17 cellular contexts compared by ENCODE assay signal in genomic region chr1:117826119-117826518, GRCh38.
DNase-seq lines count a peak whose midpoint lies in the region; ATAC-seq, FAIRE-seq and TF ChIP-seq lines count a peak whose summit lies in the region.
"Had no signal": no experiment of that assay in that cellular context is flagged by ENCODE, and none has a peak within 500 bp of the region (broad histone marks: within the 10 kb centered on the region; RNA-seq: fewer than 3 reads in every experiment).

No MANE protein-coding gene starts in this region.

- no peak overlapping the region for H3K27ac Mint-ChIP-seq in glutamatergic neuron (ENCODE audit: unreplicated experiment)
- H3K27ac Mint-ChIP-seq: activated CD4-positive, alpha-beta T cell treated with anti-CD3 and anti-CD28 coated beads, Interleukin-2, amount 10 ng/mL, durations not matched to agents 24 days and 14 days had no signal

- TF ChIP-seq CTCF in A549 (IDR thresholded peaks at IDR 0.05) (no peak), fibroblast of pulmonary artery (IDR thresholded peaks at IDR 0.05; ENCODE audit: low read length, missing control alignments) (no peak), gastrocnemius medialis (IDR thresholded peaks at IDR 0.05 in 4 of 5, conservative IDR thresholded peaks at IDR 0.05 in 1 of 5) (no peak), Peyer's patch (IDR thresholded peaks at IDR 0.05) (no peak), glutamatergic neuron (IDR thresholded peaks at IDR 0.05; ENCODE audit: partially characterized antibody, unreplicated experiment) (no peak)

- H3K4me1 ChIP-seq in A549, result peaks cover 40% of the 10 kb centered on the region
- H3K4me1 ChIP-seq in SJSA1 (replicated peaks), result peaks cover 77% of the 10 kb centered on the region
- peaks cover 22 to 29% of the 10 kb centered on the region in 2 donors for H3K4me1 ChIP-seq in gastrocnemius medialis
- H3K4me1 ChIP-seq in Peyer's patch, result peaks cover 0 to 4% (median 0%) of the 10 kb centered on the region in 4 donors

- TF ChIP-seq RAD21 in A549 (conservative IDR thresholded peaks at IDR 0.05 in 1 of 2, IDR thresholded peaks at IDR 0.05 in 1 of 2), result no peak

- no peak for FAIRE-seq in A549 (lab: Jason Lieb, UNC)
- FAIRE-seq: A204.1, GM12891 had no signal

- no peak for DNase-seq in A549 (ENCODE audit: low read depth in 1 of 2, low spot score in 1 of 2)
- no peak for DNase-seq in SJSA1 (ENCODE audit: low read depth in 1 of 2, low spot score in 2 of 2)
- DNase-seq in fibroblast of pulmonary artery (ENCODE audit: low read depth), result peak; percentile 31
- DNase-seq in gastrocnemius medialis, result no peak
- no peak for DNase-seq in Peyer's patch
- no peak for DNase-seq in glutamatergic neuron
- DNase-seq: activated CD4-positive, alpha-beta T cell treated with anti-CD3 and anti-CD28 coated beads, Interleukin-2, amount 10 ng/mL, durations not matched to agents 24 days and 14 days; activated CD8-positive, alpha-beta memory T cell treated with anti-CD3 and anti-CD28 coated beads, Interleukin-2, amount 50 U/mL, for 48 hours; activated gamma-delta T cell treated with Interleukin-2 at 50 U/mL for 16 hours; C1 segment of cervical spinal cord; NCI-H146; occipital lobe; stimulated activated CD4-positive, alpha-beta T cell treated with anti-CD3 and anti-CD28 coated beads, Interleukin-4, amount 100 ng/mL, for 1 hour had no signal

- intact Hi-C loops in gastrocnemius medialis (cut with DNase I; ENCODE audit: low total_unique reads), result no loop called here

- peaks cover 6% of the 10 kb centered on the region for H3K36me3 Mint-ChIP-seq in glutamatergic neuron (ENCODE audit: unreplicated experiment)

- TF ChIP-seq POLR2A in A549 (IDR thresholded peaks at IDR 0.05; ENCODE audit: low read length) (no peak), gastrocnemius medialis (IDR thresholded peaks at IDR 0.05) (no peak), Peyer's patch (IDR thresholded peaks at IDR 0.05) (no peak)

- no peaks in the 10 kb centered on the region for H3K27me3 Mint-ChIP-seq in glutamatergic neuron (ENCODE audit: unreplicated experiment)

- H3K4me1 Mint-ChIP-seq in glutamatergic neuron (ENCODE audit: low read depth, unreplicated experiment), result no peaks in the 10 kb centered on the region
- H3K4me1 Mint-ChIP-seq: activated CD4-positive, alpha-beta T cell treated with anti-CD3 and anti-CD28 coated beads, Interleukin-2, amount 10 ng/mL, durations not matched to agents 24 days and 14 days had no signal

- H3K4me3 ChIP-seq in A549 (no peak overlapping the region), SJSA1 (no peak overlapping the region), fibroblast of pulmonary artery (replicated peaks; ENCODE audit: low read depth, low read length) (no peak overlapping the region), gastrocnemius medialis (no peak overlapping the region), Peyer's patch (no peak overlapping the region)

- POLR2A ChIA-PET in A549 (lab: Yijun Ruan, JAX), result no interaction called here

- no peaks in the 10 kb centered on the region for H3K36me3 ChIP-seq in SJSA1
- H3K36me3 ChIP-seq in gastrocnemius medialis, result no peaks in the 10 kb centered on the region
- H3K36me3 ChIP-seq in Peyer's patch, result no peaks in the 10 kb centered on the region

- ATAC-seq in A549 (peak; percentile 11 to 28; a peak in 2 of 6 replicates), gastrocnemius medialis (no peak), HG02678 (IDR thresholded peaks at IDR 0.05; ENCODE audit: unreplicated experiment) (no peak), HG02884 (IDR thresholded peaks at IDR 0.05; ENCODE audit: unreplicated experiment) (no peak)

- CTCF ChIA-PET in A549 (lab: Yijun Ruan, JAX), result interaction anchor here (1.6 kb wide), 1 partner anchor 313 kb away, joined by 3 read pairs; no protein-coding TSS in a partner anchor

- H3K27ac ChIP-seq in A549 (peak overlapping the region; percentile 53 to 70; a peak in 5 of 6 replicates), SJSA1 (peak overlapping the region; percentile 87), gastrocnemius medialis (peak overlapping the region in 3 of 4 donors; percentile 24 to 45 (median 36)), Peyer's patch (peak overlapping the region in 1 of 4 donors; percentile 4)

- no peaks in the 10 kb centered on the region for H3K27me3 ChIP-seq in SJSA1 (replicated peaks)
- H3K27me3 ChIP-seq in gastrocnemius medialis, result no peaks in the 10 kb centered on the region
- no peaks in the 10 kb centered on the region for H3K27me3 ChIP-seq in Peyer's patch

- no peaks in the 10 kb centered on the region for H3K9me3 ChIP-seq in A549
- H3K9me3 ChIP-seq in SJSA1 (replicated peaks), result no peaks in the 10 kb centered on the region
- no peaks in the 10 kb centered on the region for H3K9me3 ChIP-seq in gastrocnemius medialis
- H3K9me3 ChIP-seq in Peyer's patch, result peaks cover 0 to 3% (median 0%) of the 10 kb centered on the region in 4 donors

- in situ Hi-C loops in gastrocnemius medialis (cut with MboI; ENCODE audit: low sequenced_read_pairs in 4 of 4), result no loop called here

- WGBS in A549 (ENCODE audit: missing lambda C conversion rate), result 0% methylated on average over 2 of the region's 2 CpGs

- no peak overlapping the region for H3K4me3 Mint-ChIP-seq in glutamatergic neuron (ENCODE audit: unreplicated experiment)
- H3K4me3 Mint-ChIP-seq: activated CD4-positive, alpha-beta T cell treated with anti-CD3 and anti-CD28 coated beads, Interleukin-2, amount 10 ng/mL, durations not matched to agents 24 days and 14 days had no signal

- H3K4me2 ChIP-seq in A549, result peak overlapping the region; percentile 49

- peaks cover 3% of the 10 kb centered on the region for H3K9me3 Mint-ChIP-seq in glutamatergic neuron (ENCODE audit: unreplicated experiment)

- no peak for TF ChIP-seq EP300 in A549 (IDR thresholded peaks at IDR 0.05)

TF ChIP-seq in A549, 52 proteins besides CTCF, POLR2A, EP300 and RAD21:
- TF ChIP-seq EHMT2 (IDR thresholded peaks at IDR 0.05; ENCODE audit: low read depth) (no peak), HOXB5 (CRISPR knock-in tag; IDR thresholded peaks at IDR 0.05) (no peak), SMC3 (IDR thresholded peaks at IDR 0.05) (no peak), TP53 (CRISPR knock-in tag; IDR thresholded peaks at IDR 0.05) (no peak), CEBPB (IDR thresholded peaks at IDR 0.05) (no peak), RARB (CRISPR knock-in tag; IDR thresholded peaks at IDR 0.05) (no peak), PHF8 (IDR thresholded peaks at IDR 0.05; ENCODE audit: borderline replicate concordance, low read depth) (no peak), KDM5A (IDR thresholded peaks at IDR 0.05) (no peak), CBX8 (IDR thresholded peaks at IDR 0.05) (no peak)

Comparison
In these comparisons a context has a peak if more than half of its experiments do, and no peak if none do; other contexts are left out.
1. ATAC-seq: peak in A549 (2 of 2); none in gastrocnemius medialis (0 of 2), HG02678 (single experiment) and HG02884 (single experiment).